ENCODE assay signal across 8 cellular contexts in genomic region chr14:33938131-33938949, GRCh38. TPM values are rescaled to one million over a fixed set of nuclear protein-coding genes. Genes with fewer than 3 reads are reported as not detected.
A peak's percentile ranks its signal among the peaks of the same experiment; 100 is the strongest.
DNase-seq lines count a peak whose midpoint lies in the region; ATAC-seq and TF ChIP-seq lines count a peak whose summit lies in the region.

No MANE protein-coding gene starts in this region.

- no peak overlapping the region for H3K4ac ChIP-seq in mesenchymal stem cell (ENCODE audit: low read depth in 1 of 2, low read length in 2 of 2)

- H3K9me3 ChIP-seq in colonic mucosa (no peaks in the 10 kb centered on the region), mesenchymal stem cell (ENCODE audit: control insufficient read depth, low read length) (no peaks in the 10 kb centered on the region)

- peak overlapping the region; percentile 33 to 48 for H3K9ac ChIP-seq in colonic mucosa (ENCODE audit: low read depth in 2 of 2, low read length in 2 of 2)
- peak overlapping the region; percentile 23 for H3K9ac ChIP-seq in mesenchymal stem cell (ENCODE audit: low read length)

- TF ChIP-seq CTCF in colonic mucosa (IDR thresholded peaks at IDR 0.05) = no peak

- H3K18ac ChIP-seq in mesenchymal stem cell (ENCODE audit: low read depth in 1 of 2, low read length in 2 of 2) = no peak overlapping the region

- no peak overlapping the region for H3K23ac ChIP-seq in mesenchymal stem cell (ENCODE audit: low read length in 2 of 2)

- ATAC-seq in GM19351 (IDR thresholded peaks at IDR 0.05; ENCODE audit: unreplicated experiment) = no peak

- H2BK15ac ChIP-seq in mesenchymal stem cell (ENCODE audit: low read depth, poor library complexity, severe bottlenecking) = no peak overlapping the region

- H3K4me2 ChIP-seq in mesenchymal stem cell (ENCODE audit: low read length, poor library complexity, severe bottlenecking) = no peak overlapping the region

- no peak overlapping the region for H3K4me3 ChIP-seq in colonic mucosa
- H3K4me3 ChIP-seq in mesenchymal stem cell (ENCODE audit: insufficient read depth in 1 of 2, low read depth in 1 of 2, low read length in 2 of 2) = peak overlapping the region in 1 of 2 experiments; percentile 23

- H4K8ac ChIP-seq in mesenchymal stem cell (ENCODE audit: low read length) = no peak overlapping the region

- H3K27ac ChIP-seq in colonic mucosa (peak overlapping the region; percentile 52), mesenchymal stem cell (ENCODE audit: low read length, poor library complexity, severe bottlenecking) (no peak overlapping the region)

- WGBS in mesenchymal stem cell = 47% methylated on average over 20 of the region's 20 CpGs

- H3K27me3 ChIP-seq in colonic mucosa = no peaks in the 10 kb centered on the region
- no peaks in the 10 kb centered on the region for H3K27me3 ChIP-seq in mesenchymal stem cell (ENCODE audit: control insufficient read depth in 1 of 2, insufficient read depth in 1 of 2, low read length in 2 of 2)

- no peak overlapping the region for H2BK5ac ChIP-seq in mesenchymal stem cell (ENCODE audit: low read depth, low read length, poor library complexity, severe bottlenecking)

- no peaks in the 10 kb centered on the region for H3K36me3 ChIP-seq in colonic mucosa
- H3K36me3 ChIP-seq in mesenchymal stem cell (ENCODE audit: control insufficient read depth in 1 of 2, insufficient read depth in 2 of 2, low read depth in 1 of 2, low read length in 2 of 2) = no peaks in the 10 kb centered on the region

- H3K4me1 ChIP-seq in colonic mucosa = peaks cover 8% of the 10 kb centered on the region
- no peaks in the 10 kb centered on the region for H3K4me1 ChIP-seq in mesenchymal stem cell (ENCODE audit: control insufficient read depth, insufficient read depth, low read depth, low read length)

- H2AK5ac ChIP-seq in mesenchymal stem cell (ENCODE audit: low read length, severe bottlenecking) = no peak overlapping the region

- DNase-seq in H4 (ENCODE audit: low spot score) = peak; percentile 81
- DNase-seq in NCI-H345 treated with DMSO at 0.1 percent for 48 hours (lab: John Stamatoyannopoulos, UW; ENCODE audit: unreplicated experiment) = peak; percentile 57
- peak; percentile 90 for DNase-seq in colonic mucosa
- DNase-seq in mesenchymal stem cell = peak; percentile 2
- DNase-seq in activated T-cell treated with anti-CD3 and anti-CD28 coated beads for 4 hours = no peak
- DNase-seq in effector CD8-positive, alpha-beta T cell (lab: John Stamatoyannopoulos, UW) = no peak
- no peak for DNase-seq in activated CD4-positive, CD25-positive, alpha-beta regulatory T cell treated with anti-CD3 and anti-CD28 coated beads, Interleukin-2, amount 50 U/mL, for 72 hours

- H2BK120ac ChIP-seq in mesenchymal stem cell (ENCODE audit: low read depth, low read length) = no peak overlapping the region

- H3K79me1 ChIP-seq in mesenchymal stem cell (replicated peaks; ENCODE audit: low read length, poor library complexity, severe bottlenecking) = no peaks in the 10 kb centered on the region

- intact Hi-C loops in colonic mucosa (cut with DNase I) = no loop called here

- H2AFZ ChIP-seq in mesenchymal stem cell (ENCODE audit: low read depth, low read length) = no peak overlapping the region

- H3K14ac ChIP-seq in mesenchymal stem cell (ENCODE audit: low read length in 2 of 2) = no peak overlapping the region

- no peak overlapping the region for H4K91ac ChIP-seq in mesenchymal stem cell (ENCODE audit: low read length)

- no peak overlapping the region for H2BK12ac ChIP-seq in mesenchymal stem cell (ENCODE audit: low read length in 2 of 2)

RNA-seq across cellular contexts. Expression of gene EGLN3, which starts 12.5 kb away (rescaled TPM):
- 26.8 and 27.8 TPM in 2 replicates for total RNA-seq in H4 (2014; rRNA removed; shearing (Covaris generic))
- 100 to 1,000 TPM in 1 of 2 donors, 10 to 100 TPM in 1; 86.3 to 292 TPM for total RNA-seq in colonic mucosa
- 0.28 TPM for polyA plus RNA-seq in mesenchymal stem cell (2013, experiment 1 of 2)
- 0.25 TPM for polyA plus RNA-seq in mesenchymal stem cell (2013, experiment 2 of 2)

Comparison
In these comparisons a context has a peak if more than half of its experiments do, and no peak if none do; other contexts are left out.
1. DNase-seq: peak in H4 (single experiment), NCI-H345 treated with DMSO at 0.1 percent for 48 hours (single experiment), colonic mucosa (single experiment) and mesenchymal stem cell (single experiment); none in activated T-cell treated with anti-CD3 and anti-CD28 coated beads for 4 hours (single experiment), effector CD8-positive, alpha-beta T cell (single experiment) and activated CD4-positive, CD25-positive, alpha-beta regulatory T cell treated with anti-CD3 and anti-CD28 coated beads, Interleukin-2, amount 50 U/mL, for 72 hours (single experiment).